ENCODE assay signal across 10 cellular contexts in genomic region chr12:88325076-88325827, GRCh38.
DNase-seq lines count a peak whose midpoint lies in the region; ATAC-seq and TF ChIP-seq lines count a peak whose summit lies in the region.
"Had no signal": no experiment of that assay in that cellular context is flagged by ENCODE, and none has a peak within 500 bp of the region (broad histone marks: within the 10 kb centered on the region; RNA-seq: fewer than 3 reads in every experiment).

No MANE protein-coding gene starts in this region.

- H3K4me3 ChIP-seq in fibroblast of the aortic adventitia (ENCODE audit: low read depth, low read length), result no peak overlapping the region

- no peak for TF ChIP-seq POLR2A in GM18505 (IDR thresholded peaks at IDR 0.05; ENCODE audit: borderline replicate concordance, extremely low read depth, insufficient read depth, insufficient read length)

- TF ChIP-seq CTCF in RWPE1 (conservative IDR thresholded peaks at IDR 0.05; ENCODE audit: low read depth) (no peak), fibroblast of the aortic adventitia (IDR thresholded peaks at IDR 0.05; ENCODE audit: insufficient read depth, low read length) (peak; percentile 24), omental fat pad (IDR thresholded peaks at IDR 0.05) (no peak)

- CTCF ChIA-PET in RWPE1 (lab: Yijun Ruan, JAX), result no interaction called here

- H3K9me3 Mint-ChIP-seq in activated naive CD4-positive, alpha-beta T cell treated with anti-CD3 and anti-CD28 coated beads, Interleukin-2, amount 50 U/mL, for 72 hours, result no peaks in the 10 kb centered on the region

- peak; percentile 62 for DNase-seq in AG08396 (ENCODE audit: low spot score)
- peak; percentile 71 for DNase-seq in RWPE1 (ENCODE audit: low spot score)
- peak; percentile 94 for DNase-seq in fibroblast of the aortic adventitia (ENCODE audit: low read depth)
- no peak for DNase-seq in omental fat pad (ENCODE audit: low spot score)
- DNase-seq in activated naive CD4-positive, alpha-beta T cell treated with anti-CD3 and anti-CD28 coated beads, Interleukin-2, amount 50 U/mL, for 72 hours (ENCODE audit: low spot score in 2 of 2), result no peak
- DNase-seq: CD4-positive, CD25-positive, alpha-beta regulatory T cell; NK-92 treated with Interleukin-12 subunit alpha and Interleukin-12 subunit beta, amount 100 ng/mL, for 24 hours had no signal

- no peak overlapping the region for H3K27ac Mint-ChIP-seq in activated naive CD4-positive, alpha-beta T cell treated with anti-CD3 and anti-CD28 coated beads, Interleukin-2, amount 50 U/mL, for 72 hours
- H3K27ac Mint-ChIP-seq: CD4-positive, CD25-positive, alpha-beta regulatory T cell had no signal

- H3K27ac ChIP-seq in RWPE1, result no peak overlapping the region

- peak; percentile 85 for ATAC-seq in omental fat pad (ENCODE audit: low FRiP score)
- no peak for ATAC-seq in HG02852 (IDR thresholded peaks at IDR 0.05; ENCODE audit: unreplicated experiment)
- no peak for ATAC-seq in GM19463 (IDR thresholded peaks at IDR 0.05; ENCODE audit: unreplicated experiment)
- no peak for ATAC-seq in GM18505 (IDR thresholded peaks at IDR 0.05; ENCODE audit: unreplicated experiment)
- ATAC-seq in activated naive CD4-positive, alpha-beta T cell treated with anti-CD3 and anti-CD28 coated beads, Interleukin-2, amount 50 U/mL, for 72 hours, result no peak

- POLR2A ChIA-PET in RWPE1 (lab: Yijun Ruan, JAX; ENCODE audit: low non-redundant PET), result no interaction called here

- H3K36me3 Mint-ChIP-seq in activated naive CD4-positive, alpha-beta T cell treated with anti-CD3 and anti-CD28 coated beads, Interleukin-2, amount 50 U/mL, for 72 hours, result no peaks in the 10 kb centered on the region
- H3K36me3 Mint-ChIP-seq: CD4-positive, CD25-positive, alpha-beta regulatory T cell had no signal

Comparison
In these comparisons a context has a peak if more than half of its experiments do, and no peak if none do; other contexts are left out.
1. DNase-seq: peak in AG08396 (single experiment), RWPE1 (single experiment) and fibroblast of the aortic adventitia (single experiment); none in omental fat pad (single experiment) and activated naive CD4-positive, alpha-beta T cell treated with anti-CD3 and anti-CD28 coated beads, Interleukin-2, amount 50 U/mL, for 72 hours (0 of 2).